11 cellular contexts compared by ENCODE assay signal in the genomic region with DNA sequence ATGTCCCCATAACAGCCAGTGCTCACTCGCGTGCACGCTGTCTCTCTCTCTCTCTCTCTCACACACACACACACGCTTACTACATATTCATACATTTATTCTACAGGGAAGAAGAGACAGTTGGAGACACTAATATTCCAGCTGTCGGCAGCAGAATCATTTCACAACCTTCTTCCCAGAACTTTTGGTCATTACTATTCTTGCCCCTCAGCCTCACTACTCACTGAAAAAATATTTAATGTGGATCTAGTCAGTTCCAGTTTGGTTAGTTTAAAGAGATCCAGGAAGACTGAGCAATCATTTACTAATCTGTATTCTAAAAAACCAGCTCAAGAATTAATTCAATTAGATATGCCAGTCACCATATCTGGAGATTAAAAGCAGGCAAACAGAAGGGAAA.
DNase-seq lines count a peak whose midpoint lies in the region; ATAC-seq, FAIRE-seq and TF ChIP-seq lines count a peak whose summit lies in the region.
"Had no signal": no experiment of that assay in that cellular context is flagged by ENCODE, and none has a peak within 500 bp of the region (broad histone marks: within the 10 kb centered on the region; RNA-seq: fewer than 3 reads in every experiment).

No MANE protein-coding gene starts in this region.

- H3K36me3 ChIP-seq in RWPE2 (ENCODE audit: low read depth) (no peaks in the 10 kb centered on the region), pancreas (no peaks in the 10 kb centered on the region), testis (ENCODE audit: low read depth, missing control alignments) (no peaks in the 10 kb centered on the region)

- H3K4me1 ChIP-seq in RWPE2 (ENCODE audit: insufficient read depth, poor library complexity, severe bottlenecking) (peaks cover 26% of the 10 kb centered on the region), pancreas (peaks cover 6 to 18% (median 8%) of the 10 kb centered on the region in 3 donors), testis (no peaks in the 10 kb centered on the region)

- peak; percentile 65 for DNase-seq in AG20443 (ENCODE audit: low spot score)
- no peak for DNase-seq in RWPE2 (ENCODE audit: low spot score)
- DNase-seq in fibroblast of mammary gland (ENCODE audit: low read depth), result peak; percentile 90
- DNase-seq in pancreas, result no peak
- DNase-seq in RKO (ENCODE audit: low spot score), result no peak
- no peak for DNase-seq in testis
- DNase-seq in cortex of kidney (lab: John Stamatoyannopoulos, UW), result no peak
- DNase-seq: activated CD4-positive, CD25-positive, alpha-beta regulatory T cell treated with anti-CD3 and anti-CD28 coated beads, Interleukin-2, amount 50 U/mL, for 72 hours; NCI-H774 had no signal

- ATAC-seq in RWPE2 (ENCODE audit: low read depth) (peak; percentile 86), pancreas (peak; percentile 33 to 86 (median 72)), GM18861 (IDR thresholded peaks at IDR 0.05; ENCODE audit: unreplicated experiment) (no peak)
- ATAC-seq: activated T-helper 17 cell treated with anti-CD3 and anti-CD28 coated beads, Interleukin-2, amount 50 U/mL, for 72 hours had no signal

- H3K9me3 ChIP-seq in RWPE2 (ENCODE audit: severe bottlenecking), result no peaks in the 10 kb centered on the region
- no peaks in the 10 kb centered on the region for H3K9me3 ChIP-seq in pancreas
- no peaks in the 10 kb centered on the region for H3K9me3 ChIP-seq in testis

- H3K4me3 ChIP-seq in RWPE2 (ENCODE audit: severe bottlenecking), result no peak overlapping the region
- no peak overlapping the region for H3K4me3 ChIP-seq in fibroblast of mammary gland (ENCODE audit: control insufficient read depth, low read depth, low read length)
- peak overlapping the region in 2 of 4 donors; percentile 4 to 20 for H3K4me3 ChIP-seq in pancreas
- no peak overlapping the region for H3K4me3 ChIP-seq in testis

- H3K27ac ChIP-seq in RWPE2 (ENCODE audit: poor library complexity, severe bottlenecking), result peak overlapping the region; percentile 55
- H3K27ac ChIP-seq in pancreas, result peak overlapping the region in 2 of 4 donors; percentile 55 to 77
- H3K27ac ChIP-seq in testis, result no peak overlapping the region

- intact Hi-C loops in pancreas (cut with DNase I) (no loop called here), testis (cut with DNase I; ENCODE audit: low total_unique reads) (no loop called here)

- peak; percentile 21 for TF ChIP-seq CTCF in RWPE2 (IDR thresholded peaks at IDR 0.05; ENCODE audit: poor library complexity, severe bottlenecking)
- no peak for TF ChIP-seq CTCF in fibroblast of mammary gland (conservative IDR thresholded peaks at IDR 0.05; ENCODE audit: control insufficient read depth, insufficient read depth, low read depth, low read length)
- no peak for TF ChIP-seq CTCF in pancreas (IDR thresholded peaks at IDR 0.05)
- no peak for TF ChIP-seq CTCF in testis (IDR thresholded peaks at IDR 0.05)

- H3K27me3 ChIP-seq in RWPE2 (ENCODE audit: insufficient read depth, poor library complexity, severe bottlenecking) (no peaks in the 10 kb centered on the region), pancreas (no peaks in the 10 kb centered on the region), testis (no peaks in the 10 kb centered on the region)

- WGBS in pancreas, 2 donors, result 25 to 40% methylated on average over 5 of the region's 5 CpGs
- WGBS in testis, 2 donors, result 65 to 75% methylated on average over 5 of the region's 5 CpGs

- FAIRE-seq in pancreas (lab: Jason Lieb, UNC), result no peak

- no peak for TF ChIP-seq POLR2A in testis (IDR thresholded peaks at IDR 0.05)

Comparison
In these comparisons a context has a peak if more than half of its experiments do, and no peak if none do; other contexts are left out.
1. DNase-seq: peak in AG20443 (single experiment) and fibroblast of mammary gland (single experiment); none in RWPE2 (single experiment), pancreas (0 of 6), RKO (single experiment), testis (single experiment) and cortex of kidney (single experiment).